Comparison of ENCODE assay signal across 12 cellular contexts in the genomic region with DNA sequence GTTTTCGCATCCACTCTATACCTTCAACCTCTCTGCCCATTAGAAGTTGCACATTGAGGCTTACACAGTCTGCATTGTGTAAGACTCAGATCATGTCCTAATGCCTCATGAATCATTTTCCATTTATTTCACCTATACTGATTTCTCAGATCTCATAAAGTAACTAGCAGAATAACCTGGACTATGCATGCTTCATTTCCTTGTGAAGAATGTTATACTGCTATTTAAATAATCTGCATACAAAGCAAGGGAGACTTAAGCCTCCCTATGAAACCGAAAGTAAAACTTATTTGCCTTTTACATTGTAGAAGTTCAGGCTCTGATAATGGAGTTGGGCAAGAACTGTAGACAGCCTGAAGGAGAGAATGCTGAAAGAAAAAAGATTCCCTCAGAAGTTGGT.
DNase-seq lines count a peak whose midpoint lies in the region; ATAC-seq and TF ChIP-seq lines count a peak whose summit lies in the region.
"Had no signal": no experiment of that assay in that cellular context is flagged by ENCODE, and none has a peak within 500 bp of the region (broad histone marks: within the 10 kb centered on the region; RNA-seq: fewer than 3 reads in every experiment).

No MANE protein-coding gene starts in this region.

- DNase-seq in heart left ventricle (no peak), right atrium auricular region (ENCODE audit: low spot score) (no peak), left lung (no peak), vagina (ENCODE audit: extremely low spot score in 2 of 2) (no peak), inferior parietal cortex (ENCODE audit: extremely low spot score) (no peak)
- no peak for DNase-seq in effector CD4-positive, alpha-beta T cell
- DNase-seq: activated B cell treated with CpG ODN at 0.5 μM for 24 hours, BE2C, Kasumi-1 had no signal

- H3K27ac ChIP-seq in heart left ventricle (peak overlapping the region in 11 of 12 donors; percentile 8 to 68 (median 52)), right atrium auricular region (peak overlapping the region in 1 of 2 donors; percentile 15), left lung (no peak overlapping the region), vagina (no peak overlapping the region)

- H3K27me3 Mint-ChIP-seq in activated T-helper 17 cell treated with anti-CD3 and anti-CD28 coated beads, Interleukin-2, amount 50 U/mL, for 72 hours = no peaks in the 10 kb centered on the region
- H3K27me3 Mint-ChIP-seq: activated B cell treated with CpG ODN at 0.5 μM for 24 hours had no signal

- peaks cover 6% of the 10 kb centered on the region for H3K9me3 Mint-ChIP-seq in activated T-helper 17 cell treated with anti-CD3 and anti-CD28 coated beads, Interleukin-2, amount 50 U/mL, for 72 hours
- H3K9me3 Mint-ChIP-seq: activated B cell treated with CpG ODN at 0.5 μM for 24 hours had no signal

- whole genome bisulfite sequencing in heart left ventricle, 4 donors = 48 to 56% (median 51%) methylated on average over 2 of the region's 2 CpGs

- TF ChIP-seq POLR2A in heart left ventricle (IDR thresholded peaks at IDR 0.05) = no peak
- TF ChIP-seq POLR2A in vagina (IDR thresholded peaks at IDR 0.05) = no peak

- peak overlapping the region in 9 of 12 donors; percentile 1 to 41 (median 24) for H3K4me3 ChIP-seq in heart left ventricle
- H3K4me3 ChIP-seq in right atrium auricular region = peak overlapping the region in 1 of 2 donors; percentile 15
- no peak overlapping the region for H3K4me3 ChIP-seq in left lung
- peak overlapping the region; percentile 17 to 31 for H3K4me3 ChIP-seq in vagina

- no peak overlapping the region for H3K27ac Mint-ChIP-seq in activated T-helper 17 cell treated with anti-CD3 and anti-CD28 coated beads, Interleukin-2, amount 50 U/mL, for 72 hours
- H3K27ac Mint-ChIP-seq: activated B cell treated with CpG ODN at 0.5 μM for 24 hours had no signal

- no peaks in the 10 kb centered on the region for H3K36me3 Mint-ChIP-seq in activated T-helper 17 cell treated with anti-CD3 and anti-CD28 coated beads, Interleukin-2, amount 50 U/mL, for 72 hours (ENCODE audit: low read depth)

- H3K4me1 ChIP-seq in heart left ventricle = peaks cover 5 to 49% (median 33%) of the 10 kb centered on the region in 12 donors
- H3K4me1 ChIP-seq in right atrium auricular region = peaks cover 0 to 30% of the 10 kb centered on the region in 2 donors
- H3K4me1 ChIP-seq in left lung = peaks cover 0 to 4% of the 10 kb centered on the region in 2 donors
- peaks cover 25% of the 10 kb centered on the region for H3K4me1 ChIP-seq in vagina
- H3K4me1 ChIP-seq: BE2C had no signal

- H3K9me3 ChIP-seq in heart left ventricle (peaks cover 0 to 7% (median 0%) of the 10 kb centered on the region in 12 donors), right atrium auricular region (no peaks in the 10 kb centered on the region), left lung (no peaks in the 10 kb centered on the region), vagina (no peaks in the 10 kb centered on the region)
- H3K9me3 ChIP-seq: BE2C had no signal

- H3K36me3 ChIP-seq in heart left ventricle = no peaks in the 10 kb centered on the region
- no peaks in the 10 kb centered on the region for H3K36me3 ChIP-seq in right atrium auricular region
- H3K36me3 ChIP-seq in left lung = no peaks in the 10 kb centered on the region
- no peaks in the 10 kb centered on the region for H3K36me3 ChIP-seq in vagina
- H3K36me3 ChIP-seq: BE2C had no signal

- H3K4me1 Mint-ChIP-seq in activated T-helper 17 cell treated with anti-CD3 and anti-CD28 coated beads, Interleukin-2, amount 50 U/mL, for 72 hours = peaks cover 13% of the 10 kb centered on the region

- H3K4me3 Mint-ChIP-seq in activated T-helper 17 cell treated with anti-CD3 and anti-CD28 coated beads, Interleukin-2, amount 50 U/mL, for 72 hours = peak overlapping the region; percentile 58
- H3K4me3 Mint-ChIP-seq: activated B cell treated with CpG ODN at 0.5 μM for 24 hours had no signal

- intact Hi-C loops in heart left ventricle (cut with DNase I) (no loop called here), left lung (cut with DNase I) (no loop called here), vagina (cut with DNase I) (no loop called here)

- H3K27me3 ChIP-seq in heart left ventricle = no peaks in the 10 kb centered on the region
- no peaks in the 10 kb centered on the region for H3K27me3 ChIP-seq in right atrium auricular region
- H3K27me3 ChIP-seq in left lung = no peaks in the 10 kb centered on the region
- no peaks in the 10 kb centered on the region for H3K27me3 ChIP-seq in vagina
- H3K27me3 ChIP-seq: BE2C had no signal

- TF ChIP-seq CTCF in heart left ventricle (IDR thresholded peaks at IDR 0.05) = no peak
- no peak for TF ChIP-seq CTCF in right atrium auricular region (IDR thresholded peaks at IDR 0.05)
- TF ChIP-seq CTCF in left lung (IDR thresholded peaks at IDR 0.05) = no peak
- no peak for TF ChIP-seq CTCF in vagina (IDR thresholded peaks at IDR 0.05)

- ATAC-seq in heart left ventricle (peak in 1 of 4 donors; percentile 43), left lung (peak; percentile 65), HG03342 (IDR thresholded peaks at IDR 0.05; ENCODE audit: unreplicated experiment) (no peak)
- ATAC-seq in activated T-helper 17 cell treated with anti-CD3 and anti-CD28 coated beads, Interleukin-2, amount 50 U/mL, for 72 hours (replicated peaks) = peak; percentile 39
- ATAC-seq: sciatic nerve had no signal

Comparison
In these comparisons a context has a peak if more than half of its experiments do, and no peak if none do; other contexts are left out.
1. H3K27ac ChIP-seq: peak in heart left ventricle (11 of 12); none in left lung (0 of 2) and vagina (single experiment).
2. H3K4me3 ChIP-seq: peak in heart left ventricle (9 of 12) and vagina (2 of 2); none in left lung (0 of 2).